In the genomic region with DNA sequence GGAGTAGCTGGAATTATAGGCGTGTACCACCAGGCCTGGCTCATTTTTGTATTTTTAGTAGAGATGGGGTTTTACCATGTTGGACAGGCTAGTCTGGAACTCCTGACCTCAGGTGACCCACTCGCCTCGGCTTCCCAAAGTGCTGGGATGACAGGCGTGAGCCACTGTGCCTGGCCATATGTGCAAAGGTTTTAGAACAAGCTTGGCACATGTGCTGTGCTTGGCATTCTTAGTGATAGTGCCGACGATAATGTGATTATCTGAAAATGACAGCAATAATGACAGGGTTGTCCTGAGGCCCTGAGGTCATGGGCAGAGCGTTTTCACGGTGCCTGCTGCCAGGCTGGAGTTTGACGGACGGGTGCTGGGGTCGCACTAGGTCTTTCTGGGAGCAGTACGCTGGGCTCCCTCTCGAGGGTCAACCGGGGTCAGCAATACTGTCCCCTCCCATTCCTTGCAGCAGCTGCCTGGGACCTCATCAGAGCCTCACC, we compare ENCODE assay signal across 23 cellular contexts. TPM values are rescaled to one million over a fixed set of nuclear protein-coding genes. Genes with fewer than 3 reads are reported as not detected.
"Had no signal": no experiment of that assay in that cellular context is flagged by ENCODE, and none has a peak within 500 bp of the region (broad histone marks: within the 10 kb centered on the region; RNA-seq: fewer than 3 reads in every experiment).

No MANE protein-coding gene starts in this region.

- H3K4me3 Mint-ChIP-seq: natural killer cell treated with Interleukin-12 subunit alpha and Interleukin-12 subunit beta and Interleukin-15 and Interleukin-18, amount 100 ng/mL, for 72 hours had no signal

- H3K9me3 ChIP-seq: lower lobe of right lung, prostate gland, sigmoid colon, stomach, thoracic aorta, transverse colon had no signal

- ATAC-seq: left lobe of liver; lower lobe of right lung; natural killer cell treated with Interleukin-12 subunit alpha and Interleukin-12 subunit beta and Interleukin-15 and Interleukin-18, amount 100 ng/mL, for 72 hours had no signal

- H3K36me3 ChIP-seq: lower lobe of right lung, prostate gland, stomach, thoracic aorta, transverse colon had no signal

- DNase-seq: cortex of kidney; dorsolateral prefrontal cortex; effector CD8-positive, alpha-beta T cell; foreskin melanocyte; head of caudate nucleus; hippocampal formation; kidney glomerular epithelial cell; lower lobe of right lung; mesenchymal stem cell; midbrain; occipital lobe; retina; sigmoid colon; stimulated activated naive CD4-positive, alpha-beta T cell; stomach; substantia nigra; transverse colon had no signal

- H3K9me3 Mint-ChIP-seq: natural killer cell treated with Interleukin-12 subunit alpha and Interleukin-12 subunit beta and Interleukin-15 and Interleukin-18, amount 100 ng/mL, for 72 hours had no signal

- H3K4me3 ChIP-seq: dorsolateral prefrontal cortex, lower lobe of right lung, prostate gland, sigmoid colon, skin epidermis, stomach, thoracic aorta, transverse colon had no signal

- H3K4me1 ChIP-seq: lower lobe of right lung, parathyroid adenoma, prostate gland had no signal

- H3K27me3 ChIP-seq: sigmoid colon, transverse colon had no signal

- H3K27ac ChIP-seq: dorsolateral prefrontal cortex, lower lobe of right lung, parathyroid adenoma, prostate gland, skin epidermis, stomach, thoracic aorta, transverse colon had no signal

- H3K36me3 Mint-ChIP-seq: natural killer cell treated with Interleukin-12 subunit alpha and Interleukin-12 subunit beta and Interleukin-15 and Interleukin-18, amount 100 ng/mL, for 72 hours had no signal

RNA-seq across cellular contexts. Expression of a gene that starts 42.6 kb away (rescaled TPM):
- total RNA-seq: natural killer cell treated with Interleukin-12 subunit alpha and Interleukin-12 subunit beta and Interleukin-15 and Interleukin-18, amount 100 ng/mL, for 72 hours; occipital lobe had no signal
